ENCODE assay signal across 18 cellular contexts in the genomic region with DNA sequence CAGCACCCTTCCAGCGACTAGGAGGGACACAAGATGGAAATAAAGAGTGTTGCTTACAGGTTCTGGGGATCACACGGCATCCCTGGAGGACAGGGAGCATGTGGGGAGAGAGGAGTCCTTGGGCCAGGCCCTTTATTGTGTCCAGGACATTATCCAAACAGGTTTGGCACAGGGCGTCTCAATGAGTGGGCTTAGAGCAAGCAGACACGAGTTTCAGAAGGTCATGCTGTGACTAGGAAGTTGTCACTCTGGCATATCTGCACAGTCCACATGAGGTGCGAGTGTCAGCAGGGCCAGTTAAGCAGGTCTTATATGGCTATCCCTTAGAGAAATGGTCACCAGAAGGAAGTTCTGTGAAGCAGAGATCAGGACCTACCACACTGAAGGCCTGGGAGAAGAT.
DNase-seq lines count a peak whose midpoint lies in the region; ATAC-seq, FAIRE-seq and TF ChIP-seq lines count a peak whose summit lies in the region.
"Had no signal": no experiment of that assay in that cellular context is flagged by ENCODE, and none has a peak within 500 bp of the region (broad histone marks: within the 10 kb centered on the region; RNA-seq: fewer than 3 reads in every experiment).

No MANE protein-coding gene starts in this region.

- no peak overlapping the region for H2AFZ ChIP-seq in SK-N-SH (ENCODE audit: low read depth)
- H2AFZ ChIP-seq in endothelial cell of umbilical vein (ENCODE audit: low read depth, low read length), result no peak overlapping the region
- no peak overlapping the region for H2AFZ ChIP-seq in mesenchymal stem cell (ENCODE audit: low read depth, low read length)

- H3K79me1 ChIP-seq in mesenchymal stem cell (replicated peaks; ENCODE audit: low read length, poor library complexity, severe bottlenecking), result peaks cover 23% of the 10 kb centered on the region

- intact Hi-C loops in endothelial cell of umbilical vein (cut with micrococcal nuclease), result loop anchor here (5.0 kb wide), 1 partner anchor 420 kb away; no protein-coding TSS in a partner anchor
- intact Hi-C loops in testis (cut with DNase I; ENCODE audit: low total_unique reads), result no loop called here
- intact Hi-C loops in activated naive CD4-positive, alpha-beta T cell treated with anti-CD3 and anti-CD28 coated beads for 36 hours (cut with micrococcal nuclease), result no loop called here

- no peak overlapping the region for H2BK5ac ChIP-seq in mesenchymal stem cell (ENCODE audit: low read depth, low read length, poor library complexity, severe bottlenecking)

- no peaks in the 10 kb centered on the region for H3K27me3 Mint-ChIP-seq in activated naive CD4-positive, alpha-beta T cell treated with anti-CD3 and anti-CD28 coated beads for 36 hours (ENCODE audit: low read depth)

- no peak overlapping the region for H2BK15ac ChIP-seq in mesenchymal stem cell (ENCODE audit: low read depth, poor library complexity, severe bottlenecking)

- no peak overlapping the region for H3K27ac Mint-ChIP-seq in activated naive CD4-positive, alpha-beta T cell treated with anti-CD3 and anti-CD28 coated beads for 36 hours
- H3K27ac Mint-ChIP-seq: activated naive CD8-positive, alpha-beta T cell treated with anti-CD3 and anti-CD28 coated beads, Interleukin-2, amount 10 ng/mL, durations not matched to agents 7 days and 5 days had no signal

- no peak for TF ChIP-seq CTCF in SK-N-SH (IDR thresholded peaks at IDR 0.05)
- TF ChIP-seq CTCF in endothelial cell of umbilical vein (IDR thresholded peaks at IDR 0.05; ENCODE audit: extremely low read depth in 1 of 2, insufficient read depth in 1 of 2, low read depth in 1 of 2, low read length in 2 of 2), result no peak
- TF ChIP-seq CTCF in testis (IDR thresholded peaks at IDR 0.05), result no peak
- no peak for TF ChIP-seq CTCF in upper lobe of left lung (IDR thresholded peaks at IDR 0.05)

- no peak overlapping the region for H4K91ac ChIP-seq in mesenchymal stem cell (ENCODE audit: low read length)

- no peak for DNase-seq in SK-N-SH
- no peak for DNase-seq in endothelial cell of umbilical vein (ENCODE audit: low read depth, low spot score)
- no peak for DNase-seq in mesenchymal stem cell
- DNase-seq in testis, result no peak
- no peak for DNase-seq in upper lobe of left lung
- no peak for DNase-seq in activated naive CD4-positive, alpha-beta T cell treated with anti-CD3 and anti-CD28 coated beads for 36 hours
- DNase-seq: activated CD4-positive, alpha-beta T cell treated with anti-CD3 and anti-CD28 coated beads, Interleukin-2, amount 50 U/mL, for 4 hours; activated naive CD8-positive, alpha-beta T cell treated with anti-CD3 and anti-CD28 coated beads, Interleukin-2, amount 10 ng/mL, durations not matched to agents 7 days and 5 days; activated T-cell treated with anti-CD3 and anti-CD28 coated beads, Interleukin-2, amount 50 U/mL, for 4 hours; DMS153; mesendoderm; NCI-H1694 treated with DMSO at 0.1 percent for 48 hours; NCI-H345; stimulated activated CD4-positive, alpha-beta T cell treated with anti-CD3 and anti-CD28 coated beads, Interleukin-4, amount 100 ng/mL, for 24 hours had no signal

- H3K4me2 ChIP-seq in SK-N-SH (peak overlapping the region; percentile 66; the same call in 1 of the 2 replicates), endothelial cell of umbilical vein (ENCODE audit: insufficient read depth, low read length) (peak overlapping the region; percentile 19), mesenchymal stem cell (ENCODE audit: low read length, poor library complexity, severe bottlenecking) (no peak overlapping the region)
- H3K4me2 ChIP-seq: BLaER1 treated with 17β-estradiol and CSF1 and Interleukin-3, amounts not matched to agents 10 nM and 100 nM had no signal

- POLR2A ChIA-PET in SK-N-SH (lab: Yijun Ruan, JAX), result no interaction called here
- POLR2A ChIA-PET in endothelial cell of umbilical vein (lab: Charles Lee), result no interaction called here

- TF ChIP-seq RAD21 in SK-N-SH (IDR thresholded peaks at IDR 0.05; ENCODE audit: low read length), result no peak

- H3K4me1 Mint-ChIP-seq in activated naive CD4-positive, alpha-beta T cell treated with anti-CD3 and anti-CD28 coated beads for 36 hours (ENCODE audit: low read depth), result no peaks in the 10 kb centered on the region

- H3K9ac ChIP-seq in SK-N-SH, result peak overlapping the region; percentile 46; the same call in 1 of the 2 replicates
- H3K9ac ChIP-seq in endothelial cell of umbilical vein (replicated peaks; ENCODE audit: extremely low read depth, insufficient read depth, low read length), result peak overlapping the region; percentile 59
- H3K9ac ChIP-seq in mesenchymal stem cell (ENCODE audit: low read length), result peak overlapping the region; percentile 91
- H3K9ac ChIP-seq: BLaER1 treated with 17β-estradiol and CSF1 and Interleukin-3, amounts not matched to agents 10 nM and 100 nM had no signal

- no peak overlapping the region for H3K14ac ChIP-seq in mesenchymal stem cell (ENCODE audit: low read length in 2 of 2)

- peak overlapping the region in 1 of 2 experiments; percentile 48 for H2BK12ac ChIP-seq in mesenchymal stem cell (ENCODE audit: low read length in 2 of 2)

- TF ChIP-seq EP300 in SK-N-SH (IDR thresholded peaks at IDR 0.05; ENCODE audit: borderline replicate concordance in 1 of 2, low read depth in 1 of 2, low read length in 1 of 2) (no peak), upper lobe of left lung (IDR thresholded peaks at IDR 0.05) (no peak)

- WGBS in SK-N-SH (ENCODE audit: low lambda C conversion rate), result 72% methylated on average over 5 of the region's 5 CpGs
- WGBS in mesenchymal stem cell, result 95% methylated on average over 5 of the region's 5 CpGs
- WGBS in testis, 2 donors, result 47 to 61% methylated on average over 5 of the region's 5 CpGs
- 88 to 92% methylated on average over 5 of the region's 5 CpGs for WGBS in upper lobe of left lung, 2 donors

- H3K18ac ChIP-seq in mesenchymal stem cell (ENCODE audit: low read depth in 1 of 2, low read length in 2 of 2), result peak overlapping the region; percentile 52 to 53

- TF ChIP-seq POLR2A in endothelial cell of umbilical vein (IDR thresholded peaks at IDR 0.05; ENCODE audit: low read depth, low read length) (no peak), testis (IDR thresholded peaks at IDR 0.05) (no peak), upper lobe of left lung (IDR thresholded peaks at IDR 0.05) (no peak)

- peak; percentile 21 for FAIRE-seq in endothelial cell of umbilical vein (lab: Jason Lieb, UNC)

- no peaks in the 10 kb centered on the region for H3K9me1 ChIP-seq in endothelial cell of umbilical vein (replicated peaks; ENCODE audit: control insufficient read depth, extremely low read depth, insufficient read depth, low read length)

- H4K8ac ChIP-seq in mesenchymal stem cell (ENCODE audit: low read length), result peak overlapping the region; percentile 52

- H3K79me2 ChIP-seq in SK-N-SH (ENCODE audit: insufficient read depth), result peaks cover 64% of the 10 kb centered on the region; the same call in 1 of the 2 replicates
- peaks cover 17% of the 10 kb centered on the region for H3K79me2 ChIP-seq in endothelial cell of umbilical vein (ENCODE audit: control insufficient read depth, insufficient read depth, low read length)

- H3K4me1 ChIP-seq in SK-N-SH (ENCODE audit: control insufficient read depth in 1 of 2, insufficient read depth in 2 of 2, low read depth in 1 of 2, low read length in 1 of 2) (peaks cover 53 to 65% of the 10 kb centered on the region in 2 experiments), endothelial cell of umbilical vein (ENCODE audit: control insufficient read depth, extremely low read depth, insufficient read depth, low read length) (peaks cover 33% of the 10 kb centered on the region), mesenchymal stem cell (ENCODE audit: control insufficient read depth, insufficient read depth, low read depth, low read length) (peaks cover 29% of the 10 kb centered on the region), testis (peaks cover 50% of the 10 kb centered on the region), upper lobe of left lung (no peaks in the 10 kb centered on the region)

- H3K23ac ChIP-seq in mesenchymal stem cell (ENCODE audit: low read length in 2 of 2), result no peak overlapping the region

- H2AK5ac ChIP-seq in mesenchymal stem cell (ENCODE audit: low read length, severe bottlenecking), result no peak overlapping the region

- H3K36me3 ChIP-seq in SK-N-SH (replicated peaks in 1 of 2; ENCODE audit: control insufficient read depth in 1 of 2, insufficient read depth in 2 of 2, low read length in 1 of 2) (peaks cover 13 to 29% of the 10 kb centered on the region in 2 experiments), endothelial cell of umbilical vein (ENCODE audit: control insufficient read depth in 2 of 2, extremely low read depth in 1 of 2, insufficient read depth in 2 of 2, low read length in 2 of 2) (peaks cover 12 to 14% of the 10 kb centered on the region in 2 experiments), mesenchymal stem cell (ENCODE audit: control insufficient read depth in 1 of 2, insufficient read depth in 2 of 2, low read depth in 1 of 2, low read length in 2 of 2) (peaks cover 57 to 63% of the 10 kb centered on the region in 2 experiments), testis (ENCODE audit: low read depth, missing control alignments) (no peaks in the 10 kb centered on the region), upper lobe of left lung (peaks cover 15 to 83% (median 48%) of the 10 kb centered on the region in 4 donors)

- peaks cover 56% of the 10 kb centered on the region for H3F3A ChIP-seq in SK-N-SH (replicated peaks; ENCODE audit: insufficient read depth)

- BruUV-seq in endothelial cell of umbilical vein (replicated peaks; lab: Mats Ljungman, UMichigan), result TSS peak; percentile 34

- H3K9me3 ChIP-seq in SK-N-SH (no peaks in the 10 kb centered on the region), endothelial cell of umbilical vein (replicated peaks; ENCODE audit: control insufficient read depth, insufficient read depth, low read length) (no peaks in the 10 kb centered on the region), mesenchymal stem cell (ENCODE audit: control insufficient read depth, low read length) (no peaks in the 10 kb centered on the region), testis (no peaks in the 10 kb centered on the region), upper lobe of left lung (no peaks in the 10 kb centered on the region)

- CTCF ChIA-PET in SK-N-SH (lab: Yijun Ruan, JAX), result interaction anchor here (1.0 kb wide), 1 partner anchor 241 kb away, joined by 3 read pairs; no protein-coding TSS in a partner anchor
- CTCF ChIA-PET in endothelial cell of umbilical vein (lab: Charles Lee), result interaction anchor here (0.7 to 4.3 kb wide), 5 partner anchors 7 to 242 kb away, joined by 3 to 23 read pairs (median 4); no protein-coding TSS in a partner anchor
- CTCF ChIA-PET in activated naive CD4-positive, alpha-beta T cell treated with anti-CD3 and anti-CD28 coated beads for 36 hours (lab: Charles Lee), result no interaction called here

- peak overlapping the region in 1 of 2 experiments; percentile 55 for H3K4ac ChIP-seq in mesenchymal stem cell (ENCODE audit: low read depth in 1 of 2, low read length in 2 of 2)

- H3K36me3 Mint-ChIP-seq in activated naive CD4-positive, alpha-beta T cell treated with anti-CD3 and anti-CD28 coated beads for 36 hours (ENCODE audit: low read depth), result no peaks in the 10 kb centered on the region

- H3K4me3 ChIP-seq in SK-N-SH (ENCODE audit: low read depth in 2 of 2, low read length in 1 of 2), result no peak overlapping the region
- H3K4me3 ChIP-seq in endothelial cell of umbilical vein (replicated peaks in 1 of 3; ENCODE audit: insufficient read depth in 1 of 3, low read depth in 1 of 3, low read length in 3 of 3), result no peak overlapping the region
- H3K4me3 ChIP-seq in mesenchymal stem cell (ENCODE audit: insufficient read depth in 1 of 2, low read depth in 1 of 2, low read length in 2 of 2), result peak overlapping the region in 1 of 2 experiments; percentile 4
- no peak overlapping the region for H3K4me3 ChIP-seq in testis
- H3K4me3 ChIP-seq in upper lobe of left lung, result no peak overlapping the region
- H3K4me3 ChIP-seq: BLaER1 treated with 17β-estradiol and CSF1 and Interleukin-3, amounts not matched to agents 10 nM and 100 nM had no signal

- dilution Hi-C loops in endothelial cell of umbilical vein (cut with MboI; ENCODE audit: extremely low pct_ligation_motif_present, low sequenced_read_pairs), result no loop called here

- H3K27me3 ChIP-seq in SK-N-SH (ENCODE audit: insufficient read depth) (no peaks in the 10 kb centered on the region), endothelial cell of umbilical vein (ENCODE audit: control insufficient read depth in 2 of 2, insufficient read depth in 2 of 2, low read length in 2 of 2) (no peaks in the 10 kb centered on the region), mesenchymal stem cell (ENCODE audit: control insufficient read depth in 1 of 2, insufficient read depth in 1 of 2, low read length in 2 of 2) (no peaks in the 10 kb centered on the region), testis (no peaks in the 10 kb centered on the region), upper lobe of left lung (no peaks in the 10 kb centered on the region)
- H3K27me3 ChIP-seq: BLaER1 treated with 17β-estradiol and CSF1 and Interleukin-3, amounts not matched to agents 10 nM and 100 nM had no signal

- peaks cover 5% of the 10 kb centered on the region for H3K9me3 Mint-ChIP-seq in activated naive CD4-positive, alpha-beta T cell treated with anti-CD3 and anti-CD28 coated beads for 36 hours

- H3K27ac ChIP-seq in SK-N-SH (ENCODE audit: low read depth in 2 of 2, low read length in 1 of 2) (peak overlapping the region; percentile 98 to 100), endothelial cell of umbilical vein (ENCODE audit: insufficient read depth, low read depth, low read length) (peak overlapping the region; percentile 98), mesenchymal stem cell (ENCODE audit: low read length, poor library complexity, severe bottlenecking) (peak overlapping the region; percentile 54), testis (peak overlapping the region; percentile 90 to 94), upper lobe of left lung (no peak overlapping the region)
- H3K27ac ChIP-seq: 22Rv1; BLaER1 treated with 17β-estradiol and CSF1 and Interleukin-3, amounts not matched to agents 10 nM and 100 nM had no signal

- no peak; the same call in 2 of the 3 replicates for ATAC-seq in SK-N-SH treated with all-trans-retinoic acid at 6 μM for 48 hours
- ATAC-seq in HG02588 (IDR thresholded peaks at IDR 0.05; ENCODE audit: unreplicated experiment), result no peak
- ATAC-seq in upper lobe of left lung (ENCODE audit: low FRiP score in 2 of 2), result no peak
- ATAC-seq: activated T-cell treated with anti-CD3 and anti-CD28 coated beads, Interleukin-2, amount 50 U/mL, for 4 hours had no signal

- no peak overlapping the region for H2BK120ac ChIP-seq in mesenchymal stem cell (ENCODE audit: low read depth, low read length)

- H4K20me1 ChIP-seq in SK-N-SH (ENCODE audit: insufficient read depth) (no peaks in the 10 kb centered on the region), endothelial cell of umbilical vein (replicated peaks; ENCODE audit: control insufficient read depth, extremely low read depth, insufficient read depth, low read length) (no peaks in the 10 kb centered on the region)

- no peak overlapping the region for H3K4me3 Mint-ChIP-seq in activated naive CD4-positive, alpha-beta T cell treated with anti-CD3 and anti-CD28 coated beads for 36 hours
- H3K4me3 Mint-ChIP-seq: activated naive CD8-positive, alpha-beta T cell treated with anti-CD3 and anti-CD28 coated beads, Interleukin-2, amount 10 ng/mL, durations not matched to agents 7 days and 5 days; activated T-cell treated with anti-CD3 and anti-CD28 coated beads, Interleukin-2, amount 50 U/mL, for 4 hours had no signal

- H3K9me2 ChIP-seq in SK-N-SH, result no peaks in the 10 kb centered on the region

Comparison
In these comparisons a context has a peak if more than half of its experiments do, and no peak if none do; other contexts are left out.
1. H3K27ac ChIP-seq: peak in SK-N-SH (2 of 2), endothelial cell of umbilical vein (single experiment), mesenchymal stem cell (single experiment) and testis (2 of 2); none in upper lobe of left lung (0 of 4).
2. Peak in every context shown above with its lines, with median percentiles within 50 percentile points of each other: H3K9ac ChIP-seq.